In genomic region chr9:109448223-109448622, GRCh38 we compare ENCODE assay signal across 12 cellular contexts. TPM values are rescaled to one million over a fixed set of nuclear protein-coding genes. Genes with fewer than 3 reads are reported as not detected.
DNase-seq lines count a peak whose midpoint lies in the region; ATAC-seq and TF ChIP-seq lines count a peak whose summit lies in the region.
"Had no signal": no experiment of that assay in that cellular context is flagged by ENCODE, and none has a peak within 500 bp of the region (broad histone marks: within the 10 kb centered on the region; RNA-seq: fewer than 3 reads in every experiment).

No MANE protein-coding gene starts in this region.

- H3K27me3 Mint-ChIP-seq in activated naive CD8-positive, alpha-beta T cell treated with anti-CD3 and anti-CD28 coated beads, Interleukin-2, amount 50 U/mL, for 24 hours = peaks cover 8% of the 10 kb centered on the region
- H3K27me3 Mint-ChIP-seq in activated naive CD8-positive, alpha-beta T cell treated with anti-CD3 and anti-CD28 coated beads for 36 hours = peaks cover 24% of the 10 kb centered on the region
- H3K27me3 Mint-ChIP-seq in activated T-helper 17 cell treated with anti-CD3 and anti-CD28 coated beads, Interleukin-2, amount 50 U/mL, for 72 hours = peaks cover 15% of the 10 kb centered on the region

- no peak overlapping the region for H3K27ac Mint-ChIP-seq in activated naive CD8-positive, alpha-beta T cell treated with anti-CD3 and anti-CD28 coated beads, Interleukin-2, amount 50 U/mL, for 24 hours
- no peak overlapping the region for H3K27ac Mint-ChIP-seq in activated naive CD8-positive, alpha-beta T cell treated with anti-CD3 and anti-CD28 coated beads for 36 hours
- H3K27ac Mint-ChIP-seq in activated T-helper 17 cell treated with anti-CD3 and anti-CD28 coated beads, Interleukin-2, amount 50 U/mL, for 72 hours = no peak overlapping the region
- H3K27ac Mint-ChIP-seq: activated naive CD8-positive, alpha-beta T cell; B cell; HFFc6 had no signal

- no peak for DNase-seq in activated naive CD8-positive, alpha-beta T cell treated with anti-CD3 and anti-CD28 coated beads, Interleukin-2, amount 50 U/mL, for 24 hours
- DNase-seq in activated naive CD8-positive, alpha-beta T cell treated with anti-CD3 and anti-CD28 coated beads for 36 hours = no peak
- DNase-seq in foreskin fibroblast (peak; percentile 45 to 71), midbrain (lab: John Stamatoyannopoulos, UW) (no peak), SHP77 (lab: John Stamatoyannopoulos, UW) (no peak), HT-29 (ENCODE audit: low spot score) (no peak), DMS79 (lab: John Stamatoyannopoulos, UW) (no peak)
- DNase-seq: HFFc6, NCI-H2171 had no signal

- no peaks in the 10 kb centered on the region for H3K36me3 Mint-ChIP-seq in activated naive CD8-positive, alpha-beta T cell treated with anti-CD3 and anti-CD28 coated beads, Interleukin-2, amount 50 U/mL, for 24 hours (ENCODE audit: low read depth)
- no peaks in the 10 kb centered on the region for H3K36me3 Mint-ChIP-seq in activated naive CD8-positive, alpha-beta T cell treated with anti-CD3 and anti-CD28 coated beads for 36 hours
- no peaks in the 10 kb centered on the region for H3K36me3 Mint-ChIP-seq in activated T-helper 17 cell treated with anti-CD3 and anti-CD28 coated beads, Interleukin-2, amount 50 U/mL, for 72 hours (ENCODE audit: low read depth)
- H3K36me3 Mint-ChIP-seq: activated naive CD8-positive, alpha-beta T cell had no signal

- no peak overlapping the region for H3K4me3 ChIP-seq in foreskin fibroblast (ENCODE audit: low read depth in 1 of 2, low read length in 2 of 2)

- TF ChIP-seq CTCF in foreskin fibroblast (IDR thresholded peaks at IDR 0.05; ENCODE audit: low read depth, low read length) = no peak

- peak overlapping the region; percentile 0 for H3K4me3 Mint-ChIP-seq in activated naive CD8-positive, alpha-beta T cell treated with anti-CD3 and anti-CD28 coated beads, Interleukin-2, amount 50 U/mL, for 24 hours
- no peak overlapping the region for H3K4me3 Mint-ChIP-seq in activated naive CD8-positive, alpha-beta T cell treated with anti-CD3 and anti-CD28 coated beads for 36 hours
- H3K4me3 Mint-ChIP-seq in activated T-helper 17 cell treated with anti-CD3 and anti-CD28 coated beads, Interleukin-2, amount 50 U/mL, for 72 hours = no peak overlapping the region
- H3K4me3 Mint-ChIP-seq: activated naive CD8-positive, alpha-beta T cell; B cell; HFFc6 had no signal

- ATAC-seq in activated naive CD8-positive, alpha-beta T cell treated with anti-CD3 and anti-CD28 coated beads, Interleukin-2, amount 50 U/mL, for 24 hours = peak; percentile 21
- peak; percentile 34 for ATAC-seq in activated T-helper 17 cell treated with anti-CD3 and anti-CD28 coated beads, Interleukin-2, amount 50 U/mL, for 72 hours (replicated peaks)

- peaks cover 19% of the 10 kb centered on the region for H3K4me1 Mint-ChIP-seq in activated naive CD8-positive, alpha-beta T cell treated with anti-CD3 and anti-CD28 coated beads, Interleukin-2, amount 50 U/mL, for 24 hours
- peaks cover 16% of the 10 kb centered on the region for H3K4me1 Mint-ChIP-seq in activated naive CD8-positive, alpha-beta T cell treated with anti-CD3 and anti-CD28 coated beads for 36 hours
- peaks cover 6% of the 10 kb centered on the region for H3K4me1 Mint-ChIP-seq in activated T-helper 17 cell treated with anti-CD3 and anti-CD28 coated beads, Interleukin-2, amount 50 U/mL, for 72 hours
- H3K4me1 Mint-ChIP-seq: B cell had no signal

- no peaks in the 10 kb centered on the region for H3K9me3 Mint-ChIP-seq in activated naive CD8-positive, alpha-beta T cell treated with anti-CD3 and anti-CD28 coated beads, Interleukin-2, amount 50 U/mL, for 24 hours
- no peaks in the 10 kb centered on the region for H3K9me3 Mint-ChIP-seq in activated naive CD8-positive, alpha-beta T cell treated with anti-CD3 and anti-CD28 coated beads for 36 hours
- no peaks in the 10 kb centered on the region for H3K9me3 Mint-ChIP-seq in activated T-helper 17 cell treated with anti-CD3 and anti-CD28 coated beads, Interleukin-2, amount 50 U/mL, for 72 hours
- H3K9me3 Mint-ChIP-seq: HFFc6 had no signal

RNA-seq across cellular contexts. Expression of gene PTPN3, which starts 49.9 kb away (rescaled TPM):
- 1 to 10 TPM; 1.2 to 1.4 TPM for total RNA-seq in activated naive CD8-positive, alpha-beta T cell treated with anti-CD3 and anti-CD28 coated beads for 36 hours
- total RNA-seq in activated T-helper 17 cell treated with anti-CD3 and anti-CD28 coated beads, Interleukin-2, amount 50 U/mL, for 72 hours = under 1 TPM; 0.41 to 0.82 TPM
- total RNA-seq in HT-29 (2014; rRNA removed; shearing (Covaris generic)) = 9.8 and 11.3 TPM in 2 replicates
- total RNA-seq: B cell, HFFc6 had no signal

Comparison
In these comparisons a context has a peak if more than half of its experiments do, and no peak if none do; other contexts are left out.
1. DNase-seq: peak in foreskin fibroblast (2 of 2); none in activated naive CD8-positive, alpha-beta T cell treated with anti-CD3 and anti-CD28 coated beads, Interleukin-2, amount 50 U/mL, for 24 hours (single experiment), activated naive CD8-positive, alpha-beta T cell treated with anti-CD3 and anti-CD28 coated beads for 36 hours (single experiment), midbrain (single experiment), SHP77 (0 of 2), HT-29 (single experiment) and DMS79 (single experiment).